1 cellular context compared by ENCODE assay signal in genomic region chrX:25897758-25898157, GRCh38.
TF ChIP-seq lines count a peak whose summit lies in the region.

No MANE protein-coding gene starts in this region.

TF ChIP-seq in HepG2, 621 proteins besides CTCF, POLR2A, EP300 and RAD21 (continued from another document):
- TF ChIP-seq REST (IDR thresholded peaks at IDR 0.05; ENCODE audit: borderline replicate concordance in 1 of 2, low read depth in 1 of 2, low read length in 2 of 2), result no peak
TF ChIP-seq in HepG2: peak in this region for 2.
